In the genomic region with DNA sequence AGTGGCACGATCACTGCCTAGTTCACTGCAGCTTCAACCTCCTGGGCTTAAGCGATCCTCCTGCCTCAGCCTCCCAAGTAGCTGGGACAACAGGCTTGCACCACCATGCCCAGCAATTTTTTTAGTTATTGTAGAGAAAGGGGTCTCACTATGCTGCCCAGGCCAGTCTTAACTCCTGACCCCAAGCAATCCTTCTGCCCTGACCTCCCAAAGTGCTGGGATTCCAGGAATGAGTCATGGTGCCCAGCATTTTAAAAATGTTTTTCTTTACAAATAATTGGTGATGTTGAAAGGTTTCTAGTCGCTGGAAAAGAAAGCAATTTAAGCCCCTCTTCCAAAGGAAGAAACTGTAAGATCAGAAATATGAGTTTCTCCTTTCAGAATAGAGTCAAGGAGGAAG, we compare ENCODE assay signal across 17 cellular contexts. TPM values are rescaled to one million over a fixed set of nuclear protein-coding genes. Genes with fewer than 3 reads are reported as not detected.
DNase-seq lines count a peak whose midpoint lies in the region; ATAC-seq and TF ChIP-seq lines count a peak whose summit lies in the region.
"Had no signal": no experiment of that assay in that cellular context is flagged by ENCODE, and none has a peak within 500 bp of the region (broad histone marks: within the 10 kb centered on the region; RNA-seq: fewer than 3 reads in every experiment).

No MANE protein-coding gene starts in this region.

- WGBS in suprapubic skin, result 94% methylated on average over 3 of the region's 3 CpGs

- CTCF ChIA-PET in HEK293 (lab: Yijun Ruan, JAX), result interaction anchor here (1.2 to 3.1 kb wide), 3 partner anchors 22 to 50 kb away, joined by 3 to 11 read pairs (median 10); no protein-coding TSS in a partner anchor

- intact Hi-C loops in gastrocnemius medialis (cut with DNase I; ENCODE audit: low total_unique reads), result no loop called here

- no peaks in the 10 kb centered on the region for H3K36me3 Mint-ChIP-seq in HFFc6 (ENCODE audit: low read depth)

- no peak overlapping the region for H3K27ac Mint-ChIP-seq in HFFc6
- H3K27ac Mint-ChIP-seq: CD8-positive, alpha-beta T cell had no signal

- peaks cover 11% of the 10 kb centered on the region for H3K4me1 ChIP-seq in HEK293 (ENCODE audit: control insufficient read depth, insufficient read depth, low read length)
- peaks cover 64 to 71% of the 10 kb centered on the region in 2 donors for H3K4me1 ChIP-seq in gastrocnemius medialis
- H3K4me1 ChIP-seq in suprapubic skin, result no peaks in the 10 kb centered on the region
- H3K4me1 ChIP-seq: BE2C, HAP-1 had no signal

- peaks cover 4% of the 10 kb centered on the region; the same call in 1 of the 2 replicates for H3K4me1 Mint-ChIP-seq in HFFc6 (ENCODE audit: low read depth)

- H3K9me3 ChIP-seq in HEK293 (ENCODE audit: control insufficient read depth, insufficient read depth, low read depth, low read length), result no peaks in the 10 kb centered on the region; the same call in 1 of the 2 replicates
- no peaks in the 10 kb centered on the region for H3K9me3 ChIP-seq in gastrocnemius medialis
- no peaks in the 10 kb centered on the region for H3K9me3 ChIP-seq in suprapubic skin
- H3K9me3 ChIP-seq: BE2C, HAP-1 had no signal

- H3K4me3 Mint-ChIP-seq in HFFc6, result no peak overlapping the region
- H3K4me3 Mint-ChIP-seq: CD8-positive, alpha-beta T cell had no signal

- TF ChIP-seq CTCF in HEK293 (tag by site-specific recombination; IDR thresholded peaks at IDR 0.05), result no peak
- TF ChIP-seq CTCF in choroid plexus epithelial cell (conservative IDR thresholded peaks at IDR 0.05; ENCODE audit: low read depth, low read length), result no peak
- no peak for TF ChIP-seq CTCF in gastrocnemius medialis (IDR thresholded peaks at IDR 0.05 in 4 of 5, conservative IDR thresholded peaks at IDR 0.05 in 1 of 5)
- no peak for TF ChIP-seq CTCF in HFFc6 (IDR thresholded peaks at IDR 0.05)
- TF ChIP-seq CTCF in suprapubic skin (IDR thresholded peaks at IDR 0.05), result no peak

- no peak for ATAC-seq in gastrocnemius medialis
- ATAC-seq: CD8-positive, alpha-beta T cell had no signal

- H3K4me3 ChIP-seq in HEK293 (ENCODE audit: low read depth, low read length) (no peak overlapping the region), choroid plexus epithelial cell (ENCODE audit: low read depth, low read length) (no peak overlapping the region), gastrocnemius medialis (no peak overlapping the region), suprapubic skin (no peak overlapping the region)
- H3K4me3 ChIP-seq: HAP-1 had no signal

- no peak for TF ChIP-seq EP300 in suprapubic skin (IDR thresholded peaks at IDR 0.05)

- H3K9me3 Mint-ChIP-seq in HFFc6, result no peaks in the 10 kb centered on the region; the same call in 1 of the 2 replicates
- H3K9me3 Mint-ChIP-seq: CD8-positive, alpha-beta T cell had no signal

- H3K27me3 Mint-ChIP-seq in HFFc6 (ENCODE audit: insufficient read depth), result no peaks in the 10 kb centered on the region; the same call in 1 of the 2 replicates

- H3K27ac ChIP-seq in HEK293 (ENCODE audit: extremely low read depth, low read depth, low read length) (no peak overlapping the region), gastrocnemius medialis (peak overlapping the region; percentile 84 to 99 (median 92)), suprapubic skin (no peak overlapping the region)
- H3K27ac ChIP-seq: C4-2B, HL-60 had no signal

- no peak for TF ChIP-seq POLR2A in gastrocnemius medialis (IDR thresholded peaks at IDR 0.05)
- TF ChIP-seq POLR2A in suprapubic skin (IDR thresholded peaks at IDR 0.05), result no peak

- no peaks in the 10 kb centered on the region for H3K27me3 ChIP-seq in gastrocnemius medialis
- no peaks in the 10 kb centered on the region for H3K27me3 ChIP-seq in suprapubic skin

- DNase-seq in EH (ENCODE audit: low read depth), result peak; percentile 44
- peak; percentile 23 for DNase-seq in choroid plexus epithelial cell (ENCODE audit: low read depth)
- DNase-seq in gastrocnemius medialis, result no peak
- DNase-seq in HFFc6, result no peak
- no peak for DNase-seq in SHP77 treated with DMSO at 0.1 percent for 48 hours (lab: John Stamatoyannopoulos, UW)
- DNase-seq in suprapubic skin (ENCODE audit: low spot score in 2 of 2), result no peak
- DNase-seq: BE2C; CD8-positive, alpha-beta T cell; COR-L47; DMS153; DMS79 treated with DMSO at 0.1 percent for 48 hours; GF-D8 had no signal

- in situ Hi-C loops in gastrocnemius medialis (cut with MboI; ENCODE audit: low sequenced_read_pairs in 4 of 4), result loop anchor here in 1 of 4 donors (25.0 kb wide), 1 partner anchor 1152 kb away; no protein-coding TSS in a partner anchor

- POLR2A ChIA-PET in HEK293 (lab: Yijun Ruan, JAX), result interaction anchor here (1.3 to 2.3 kb wide), 2 partner anchors 19 to 23 kb away, joined by 3 to 16 read pairs; a partner anchor contains a TSS

- peaks cover 7 to 44% of the 10 kb centered on the region in 2 experiments for H3K36me3 ChIP-seq in HEK293 (ENCODE audit: control insufficient read depth in 2 of 2, insufficient read depth in 1 of 2, low read length in 2 of 2)
- H3K36me3 ChIP-seq in gastrocnemius medialis, result no peaks in the 10 kb centered on the region
- no peaks in the 10 kb centered on the region for H3K36me3 ChIP-seq in suprapubic skin
- H3K36me3 ChIP-seq: BE2C, HAP-1 had no signal

TF ChIP-seq in HEK293, 187 proteins besides CTCF, POLR2A, EP300 and RAD21:
- TF ChIP-seq ZNF121 (tag by site-specific recombination; IDR thresholded peaks at IDR 0.05), result peak; percentile 81; the same call in 1 of the 2 replicates
- TF ChIP-seq, protein P1, sequence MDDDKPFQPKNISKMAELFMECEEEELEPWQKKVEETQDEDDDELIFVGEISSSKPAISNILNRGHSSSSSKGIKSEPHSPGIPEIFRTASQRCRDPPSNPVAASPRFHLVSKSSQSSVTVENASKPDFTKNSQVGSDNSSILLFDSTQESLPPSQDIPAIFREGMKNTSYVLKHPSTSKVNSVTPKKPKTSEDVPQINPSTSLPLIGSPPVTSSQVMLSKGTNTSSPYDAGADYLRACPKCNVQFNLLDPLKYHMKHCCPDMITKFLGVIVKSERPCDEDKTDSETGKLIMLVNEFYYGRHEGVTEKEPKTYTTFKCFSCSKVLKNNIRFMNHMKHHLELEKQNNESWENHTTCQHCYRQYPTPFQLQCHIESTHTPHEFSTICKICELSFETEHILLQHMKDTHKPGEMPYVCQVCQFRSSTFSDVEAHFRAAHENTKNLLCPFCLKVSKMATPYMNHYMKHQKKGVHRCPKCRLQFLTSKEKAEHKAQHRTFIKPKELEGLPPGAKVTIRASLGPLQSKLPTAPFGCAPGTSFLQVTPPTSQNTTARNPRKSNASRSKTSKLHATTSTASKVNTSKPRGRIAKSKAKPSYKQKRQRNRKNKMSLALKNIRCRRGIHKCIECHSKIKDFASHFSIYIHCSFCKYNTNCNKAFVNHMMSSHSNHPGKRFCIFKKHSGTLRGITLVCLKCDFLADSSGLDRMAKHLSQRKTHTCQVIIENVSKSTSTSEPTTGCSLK (tag by site-specific recombination; IDR thresholded peaks at IDR 0.05), result no peak

RNA-seq across cellular contexts. Expression of a gene that starts 19.4 kb away (rescaled TPM):
- total RNA-seq in gastrocnemius medialis, result 10 to 100 TPM; 39.6 to 68.7 (median 61.8) TPM
- total RNA-seq in HFFc6 (2021; fragmentation: NEBNext Ultra II Directional; extraction: Animal tissue kit (Norgen Biotek cat#: 25700)), result 10 to 100 TPM in 4 of 6 experiments, 1 to 10 TPM in 2; 8.9 to 20.2 (median 12.7) TPM
- total RNA-seq in suprapubic skin, result 10 to 100 TPM; 17.9 to 31.7 (median 24.2) TPM

RNA-seq across cellular contexts. Expression of a gene that starts 31.6 kb away (rescaled TPM):
- 10 to 100 TPM; 40.4 to 79.4 (median 67.0) TPM for total RNA-seq in gastrocnemius medialis
- total RNA-seq in HFFc6 (2021; fragmentation: NEBNext Ultra II Directional; extraction: Animal tissue kit (Norgen Biotek cat#: 25700)), result 100 to 1,000 TPM; 167 to 234 (median 217) TPM
- total RNA-seq in suprapubic skin, result 100 to 1,000 TPM; 193 to 333 (median 273) TPM

RNA-seq across cellular contexts. Expression of a gene that starts 35.9 kb away (rescaled TPM):
- total RNA-seq in gastrocnemius medialis, result not detected
- total RNA-seq in HFFc6 (2021; fragmentation: NEBNext Ultra II Directional; extraction: Animal tissue kit (Norgen Biotek cat#: 25700)), result not detected
- not detected for total RNA-seq in suprapubic skin
- total RNA-seq: CD8-positive, alpha-beta T cell; H1 had no signal

Comparison
In these comparisons a context has a peak if more than half of its experiments do, and no peak if none do; other contexts are left out.
1. DNase-seq: peak in EH (single experiment) and choroid plexus epithelial cell (single experiment); none in gastrocnemius medialis (0 of 2), HFFc6 (single experiment), SHP77 treated with DMSO at 0.1 percent for 48 hours (single experiment) and suprapubic skin (0 of 2).
2. H3K27ac ChIP-seq: peak in gastrocnemius medialis (4 of 4); none in HEK293 (single experiment) and suprapubic skin (single experiment).